Comparison of ENCODE assay signal across 29 cellular contexts in genomic region chr18:6777509-6777908, GRCh38. TPM values are rescaled to one million over a fixed set of nuclear protein-coding genes. Genes with fewer than 3 reads are reported as not detected.
"Had no signal": no experiment of that assay in that cellular context is flagged by ENCODE, and none has a peak within 500 bp of the region (broad histone marks: within the 10 kb centered on the region; RNA-seq: fewer than 3 reads in every experiment).

No MANE protein-coding gene starts in this region.

- H3K27me3 ChIP-seq: adrenal gland, body of pancreas, breast epithelium, cardiac muscle cell, colonic mucosa had no signal

- H3K27me3 Mint-ChIP-seq: activated B cell treated with CpG ODN at 0.5 μM for 24 hours; activated CD8-positive, alpha-beta T cell treated with anti-CD3 and anti-CD28 coated beads for 36 hours; activated naive CD4-positive, alpha-beta T cell treated with anti-CD3 and anti-CD28 coated beads, Interleukin-2, amount 50 U/mL, for 24 hours; activated naive CD8-positive, alpha-beta T cell treated with anti-CD3 and anti-CD28 coated beads for 36 hours; activated naive CD8-positive, alpha-beta T cell treated with anti-CD3 and anti-CD28 coated beads, Interleukin-2, amount 50 U/mL, for 24 hours had no signal

- H3K36me3 Mint-ChIP-seq: activated naive CD4-positive, alpha-beta T cell treated with anti-CD3 and anti-CD28 coated beads, Interleukin-2, amount 50 U/mL, for 24 hours; activated naive CD8-positive, alpha-beta T cell treated with anti-CD3 and anti-CD28 coated beads for 36 hours had no signal

- H3K4me3 Mint-ChIP-seq: activated B cell treated with CpG ODN at 0.5 μM for 24 hours; activated CD8-positive, alpha-beta T cell treated with anti-CD3 and anti-CD28 coated beads for 36 hours; activated naive CD4-positive, alpha-beta T cell treated with anti-CD3 and anti-CD28 coated beads for 36 hours; activated naive CD4-positive, alpha-beta T cell treated with anti-CD3 and anti-CD28 coated beads, Interleukin-2, amount 50 U/mL, for 24 hours; activated naive CD8-positive, alpha-beta T cell treated with anti-CD3 and anti-CD28 coated beads for 36 hours; activated naive CD8-positive, alpha-beta T cell treated with anti-CD3 and anti-CD28 coated beads, Interleukin-2, amount 50 U/mL, for 24 hours; activated T-cell treated with anti-CD3 and anti-CD28 coated beads, Interleukin-2, amount 50 U/mL, for 4 hours had no signal

- H3K36me3 ChIP-seq: adrenal gland, breast epithelium, cardiac muscle cell, colonic mucosa had no signal

- H3K4me1 ChIP-seq: colonic mucosa had no signal

- H3K4me1 Mint-ChIP-seq: activated B cell treated with CpG ODN at 0.5 μM for 24 hours; activated naive CD4-positive, alpha-beta T cell treated with anti-CD3 and anti-CD28 coated beads, Interleukin-2, amount 50 U/mL, for 24 hours; activated naive CD8-positive, alpha-beta T cell treated with anti-CD3 and anti-CD28 coated beads for 36 hours; activated naive CD8-positive, alpha-beta T cell treated with anti-CD3 and anti-CD28 coated beads, Interleukin-2, amount 50 U/mL, for 24 hours had no signal

- H3K4me3 ChIP-seq: adrenal gland, body of pancreas, breast epithelium, cardiac muscle cell, colonic mucosa had no signal

- H3K27ac ChIP-seq: adrenal gland, body of pancreas, breast epithelium, cardiac muscle cell, colonic mucosa had no signal

- H3K9me3 ChIP-seq: adrenal gland, body of pancreas, breast epithelium, colonic mucosa had no signal

- H3K27ac Mint-ChIP-seq: activated B cell treated with CpG ODN at 0.5 μM for 24 hours; activated CD8-positive, alpha-beta T cell treated with anti-CD3 and anti-CD28 coated beads for 36 hours; activated naive CD4-positive, alpha-beta T cell treated with anti-CD3 and anti-CD28 coated beads for 36 hours; activated naive CD4-positive, alpha-beta T cell treated with anti-CD3 and anti-CD28 coated beads, Interleukin-2, amount 50 U/mL, for 24 hours; activated naive CD8-positive, alpha-beta T cell treated with anti-CD3 and anti-CD28 coated beads for 36 hours; activated naive CD8-positive, alpha-beta T cell treated with anti-CD3 and anti-CD28 coated beads, Interleukin-2, amount 50 U/mL, for 24 hours; activated T-helper 2 cell treated with anti-CD3 and anti-CD28 coated beads, Interferon-gamma antibody, Interleukin-2, Interleukin-4, amounts not matched to agents 10 μg/mL and 5 μg/mL and 100 μg/mL, durations not matched to agents 14 hours and 24 hours and 36 hours had no signal

- ATAC-seq: activated CD4-positive, CD25-positive, alpha-beta regulatory T cell treated with anti-CD3 and anti-CD28 coated beads, Interleukin-2, amount 50 U/mL, for 24 hours; activated CD8-positive, alpha-beta T cell treated with anti-CD3 and anti-CD28 coated beads for 36 hours; activated naive CD8-positive, alpha-beta T cell treated with anti-CD3 and anti-CD28 coated beads, Interleukin-2, amount 50 U/mL, for 24 hours; activated T-cell treated with anti-CD3 and anti-CD28 coated beads, Interleukin-2, amount 50 U/mL, for 4 hours; body of pancreas; esophagus mucosa had no signal

- H3K9me3 Mint-ChIP-seq: activated B cell treated with CpG ODN at 0.5 μM for 24 hours; activated naive CD8-positive, alpha-beta T cell treated with anti-CD3 and anti-CD28 coated beads for 36 hours had no signal

- DNase-seq: activated B cell treated with CpG ODN at 0.5 μM for 24 hours; activated CD4-positive, alpha-beta T cell treated with anti-CD3 and anti-CD28 coated beads for 48 hours; activated CD4-positive, alpha-beta T cell treated with anti-CD3 and anti-CD28 coated beads, Interleukin-2, amount 50 U/mL, for 1 hour; activated CD4-positive, alpha-beta T cell treated with anti-CD3 and anti-CD28 coated beads, Interleukin-2, amount 50 U/mL, for 48 hours; activated CD8-positive, alpha-beta memory T cell treated with anti-CD3 and anti-CD28 coated beads for 24 hours; activated CD8-positive, alpha-beta T cell treated with anti-CD3 and anti-CD28 coated beads for 36 hours; activated effector memory CD4-positive, alpha-beta T cell treated with anti-CD3 and anti-CD28 coated beads, Interleukin-2, amount 50 U/mL, for 16 hours; activated naive CD4-positive, alpha-beta T cell treated with anti-CD3 and anti-CD28 coated beads for 36 hours; activated naive CD8-positive, alpha-beta T cell treated with anti-CD3 and anti-CD28 coated beads for 36 hours; activated naive CD8-positive, alpha-beta T cell treated with anti-CD3 and anti-CD28 coated beads, Interleukin-2, amount 50 U/mL, for 24 hours; activated T-cell treated with anti-CD3 and anti-CD28 coated beads, Interleukin-2, amount 50 U/mL, for 4 hours; adrenal gland; amygdala; aorta; body of pancreas; central memory CD4-positive, alpha-beta T cell; cerebellar nuclear complex; colonic mucosa; effector CD8-positive, alpha-beta T cell; foreskin fibroblast; head of caudate nucleus; T-helper 2 cell had no signal

RNA-seq across cellular contexts. Expression of gene ARHGAP28, which starts 48.0 kb away (rescaled TPM):
- total RNA-seq: activated B cell treated with CpG ODN at 0.5 μM for 24 hours; activated CD8-positive, alpha-beta T cell treated with anti-CD3 and anti-CD28 coated beads for 36 hours; activated naive CD4-positive, alpha-beta T cell treated with anti-CD3 and anti-CD28 coated beads for 36 hours; activated naive CD8-positive, alpha-beta T cell treated with anti-CD3 and anti-CD28 coated beads for 36 hours; activated T-cell treated with anti-CD3 and anti-CD28 coated beads, Interleukin-2, amount 50 U/mL, for 4 hours; activated T-helper 2 cell treated with anti-CD3 and anti-CD28 coated beads, Interferon-gamma antibody, Interleukin-2, Interleukin-4, amounts not matched to agents 10 μg/mL and 5 μg/mL and 100 μg/mL, durations not matched to agents 14 hours and 24 hours and 36 hours; T-helper 1 cell treated with Interleukin-12 subunit alpha and Interleukin-12 subunit beta and Interleukin-4 antibody, amounts not matched to agents 30 ng/mL and 1 ng/mL, for 36 hours had no signal
